ENCODE assay signal across 25 cellular contexts in genomic region chr16:56997264-56997663, GRCh38. TPM values are rescaled to one million over a fixed set of nuclear protein-coding genes. Genes with fewer than 3 reads are reported as not detected.
A peak's percentile ranks its signal among the peaks of the same experiment; 100 is the strongest.
DNase-seq lines count a peak whose midpoint lies in the region; ATAC-seq and TF ChIP-seq lines count a peak whose summit lies in the region.
"Had no signal": no experiment of that assay in that cellular context is flagged by ENCODE, and none has a peak within 500 bp of the region (broad histone marks: within the 10 kb centered on the region; RNA-seq: fewer than 3 reads in every experiment).

No MANE protein-coding gene starts in this region.

- H3K27ac ChIP-seq in IMR-90 (ENCODE audit: insufficient read depth, low read length) = no peak overlapping the region
- H3K27ac ChIP-seq in foreskin keratinocyte = no peak overlapping the region
- H3K27ac ChIP-seq: BLaER1 treated with 17β-estradiol and CSF1 and Interleukin-3, amounts not matched to agents 10 nM and 100 nM; epithelial cell of prostate; pancreas had no signal

- CTCF ChIA-PET in IMR-90 (lab: Yijun Ruan, JAX) = no interaction called here

- H3K9me3 Mint-ChIP-seq in activated CD4-positive, alpha-beta T cell treated with anti-CD3 and anti-CD28 coated beads, Interleukin-2, amount 10 ng/mL, durations not matched to agents 24 days and 14 days = no peaks in the 10 kb centered on the region
- H3K9me3 Mint-ChIP-seq in activated naive CD8-positive, alpha-beta T cell (ENCODE audit: low read depth) = peaks cover 3% of the 10 kb centered on the region

- dilution Hi-C loops in IMR-90 (cut with HindIII; ENCODE audit: low sequenced_read_pairs, unreplicated experiment) = no loop called here

- no peaks in the 10 kb centered on the region for H3K9me3 ChIP-seq in IMR-90 (ENCODE audit: control insufficient read depth, insufficient read depth, low read length)
- H3K9me3 ChIP-seq: BLaER1 treated with 17β-estradiol and CSF1 and Interleukin-3, amounts not matched to agents 10 nM and 100 nM; pancreas had no signal

- no peak overlapping the region for H3K4me2 ChIP-seq in IMR-90 (ENCODE audit: low read depth, low read length)
- H3K4me2 ChIP-seq: BLaER1 treated with 17β-estradiol and CSF1 and Interleukin-3, amounts not matched to agents 10 nM and 100 nM had no signal

- no peak overlapping the region for H3K18ac ChIP-seq in IMR-90 (ENCODE audit: low read depth, low read length)

- POLR2A ChIA-PET in IMR-90 (lab: Charles Lee; ENCODE audit: unreplicated experiment) = no interaction called here

- H3K4me3 ChIP-seq in IMR-90 (ENCODE audit: insufficient read depth, low read depth, low read length) = no peak overlapping the region
- H3K4me3 ChIP-seq: BLaER1 treated with 17β-estradiol and CSF1 and Interleukin-3, amounts not matched to agents 10 nM and 100 nM; pancreas had no signal

- 50% methylated on average over 2 of the region's 5 CpGs; no CpG with 5 or more reads in 1 of the 2 experiments for WGBS in IMR-90 (ENCODE audit: extremely low coverage in 2 of 2, insufficient read length in 1 of 2), 2 experiments

- TF ChIP-seq CTCF in IMR-90 (conservative IDR thresholded peaks at IDR 0.05; ENCODE audit: low read depth, low read length) = no peak
- no peak for TF ChIP-seq CTCF in foreskin keratinocyte (conservative IDR thresholded peaks at IDR 0.05)

- no peak overlapping the region for H2AFZ ChIP-seq in IMR-90 (replicated peaks; ENCODE audit: low read length, poor library complexity)

- no peak for ATAC-seq in IMR-90 (ENCODE audit: low read depth)
- no peak for ATAC-seq in foreskin keratinocyte
- ATAC-seq in GM21381 (IDR thresholded peaks at IDR 0.05; ENCODE audit: unreplicated experiment) = no peak
- ATAC-seq: pancreas, PC-3, WTC11 had no signal

- H3K14ac ChIP-seq in IMR-90 (replicated peaks; ENCODE audit: low read depth, low read length) = no peak overlapping the region

- DNase-seq in activated CD4-positive, alpha-beta T cell treated with anti-CD3 and anti-CD28 coated beads, Interleukin-2, amount 10 ng/mL, durations not matched to agents 24 days and 14 days = no peak
- DNase-seq in activated CD4-positive, alpha-beta T cell treated with anti-CD3 and anti-CD28 coated beads, Interleukin-2, amount 50 U/mL, for 48 hours = no peak
- DNase-seq in IMR-90 = no peak
- DNase-seq in posterior vena cava (ENCODE audit: low spot score) = peak; percentile 48
- no peak for DNase-seq in foreskin keratinocyte
- no peak for DNase-seq in Ammon's horn (ENCODE audit: low spot score)
- DNase-seq: amniotic stem cell; dermis blood vessel endothelial cell; foreskin melanocyte; GF-D8; hippocampal formation; kidney; NCI-H1436 treated with DMSO at 0.1 percent for 48 hours; NCI-H82; pancreas; PC-3; SHP77 treated with DMSO at 0.1 percent for 48 hours; stimulated activated CD4-positive, alpha-beta T cell treated with anti-CD3 and anti-CD28 coated beads, Interleukin-2, amount 100 ng/mL, for 24 hours had no signal

- peaks cover 55% of the 10 kb centered on the region for H3K36me3 Mint-ChIP-seq in activated CD4-positive, alpha-beta T cell treated with anti-CD3 and anti-CD28 coated beads, Interleukin-2, amount 10 ng/mL, durations not matched to agents 24 days and 14 days (ENCODE audit: low read depth)
- H3K36me3 Mint-ChIP-seq in activated naive CD8-positive, alpha-beta T cell = peaks cover 27% of the 10 kb centered on the region
- H3K36me3 Mint-ChIP-seq: WTC11 had no signal

- H3K9ac ChIP-seq in IMR-90 (ENCODE audit: low read depth, low read length) = no peak overlapping the region

- intact Hi-C loops in activated CD4-positive, alpha-beta T cell treated with anti-CD3 and anti-CD28 coated beads, Interleukin-2, amount 10 ng/mL, durations not matched to agents 24 days and 14 days (cut with micrococcal nuclease) = no loop called here
- intact Hi-C loops in IMR-90 (cut with micrococcal nuclease) = no loop called here
- intact Hi-C loops in posterior vena cava (cut with DNase I) = no loop called here

- no peaks in the 10 kb centered on the region for H3K27me3 ChIP-seq in IMR-90 (ENCODE audit: control insufficient read depth, insufficient read depth, low read length)
- H3K27me3 ChIP-seq in foreskin keratinocyte = no peaks in the 10 kb centered on the region
- H3K27me3 ChIP-seq: BLaER1 treated with 17β-estradiol and CSF1 and Interleukin-3, amounts not matched to agents 10 nM and 100 nM; pancreas had no signal

- H2BK120ac ChIP-seq in IMR-90 (ENCODE audit: low read depth, low read length) = no peak overlapping the region

- TF ChIP-seq RAD21 in IMR-90 (IDR thresholded peaks at IDR 0.05; ENCODE audit: low read length) = no peak

- H4K8ac ChIP-seq in IMR-90 (ENCODE audit: low read depth in 2 of 2, low read length in 2 of 2) = no peak overlapping the region

- H3K4me1 ChIP-seq in IMR-90 (ENCODE audit: control insufficient read depth, insufficient read depth, low read length) = peaks cover 20% of the 10 kb centered on the region
- peaks cover 7% of the 10 kb centered on the region for H3K4me1 ChIP-seq in foreskin keratinocyte
- H3K4me1 ChIP-seq: pancreas had no signal

- no peak overlapping the region for H2AK9ac ChIP-seq in IMR-90 (replicated peaks; ENCODE audit: low read depth, low read length, poor library complexity)

- H3K27me3 Mint-ChIP-seq in activated CD4-positive, alpha-beta T cell treated with anti-CD3 and anti-CD28 coated beads, Interleukin-2, amount 10 ng/mL, durations not matched to agents 24 days and 14 days = no peaks in the 10 kb centered on the region
- no peaks in the 10 kb centered on the region for H3K27me3 Mint-ChIP-seq in activated naive CD8-positive, alpha-beta T cell

- no peaks in the 10 kb centered on the region for H4K20me1 ChIP-seq in IMR-90 (ENCODE audit: insufficient read depth, low read length)

- no peak overlapping the region for H4K5ac ChIP-seq in IMR-90 (ENCODE audit: low read depth, low read length)

- H3K79me1 ChIP-seq in IMR-90 (ENCODE audit: low read depth in 1 of 2, low read length in 2 of 2) = peaks cover 34 to 80% of the 10 kb centered on the region in 2 experiments

- no peak for TF ChIP-seq POLR2A in IMR-90 (IDR thresholded peaks at IDR 0.05; ENCODE audit: low read depth, low read length)

- peak overlapping the region; percentile 84 for H3K27ac Mint-ChIP-seq in activated CD4-positive, alpha-beta T cell treated with anti-CD3 and anti-CD28 coated beads, Interleukin-2, amount 10 ng/mL, durations not matched to agents 24 days and 14 days
- peak overlapping the region; percentile 97 for H3K27ac Mint-ChIP-seq in activated naive CD8-positive, alpha-beta T cell
- H3K27ac Mint-ChIP-seq: WTC11 had no signal

- no peak overlapping the region for H3K4ac ChIP-seq in IMR-90 (ENCODE audit: low read depth, low read length)

- no peak overlapping the region for H3K23ac ChIP-seq in IMR-90 (ENCODE audit: low read depth, low read length)

- H3K9me1 ChIP-seq in IMR-90 (ENCODE audit: insufficient read depth, low read length) = peaks cover 17% of the 10 kb centered on the region

- no TSS peak for BruUV-seq in IMR-90 (replicated peaks; lab: Mats Ljungman, UMichigan)

- no peaks in the 10 kb centered on the region for H3K36me3 ChIP-seq in IMR-90 (ENCODE audit: control insufficient read depth, insufficient read depth, low read length)
- H3K36me3 ChIP-seq: pancreas had no signal

- no peak overlapping the region for H3K4me3 Mint-ChIP-seq in activated CD4-positive, alpha-beta T cell treated with anti-CD3 and anti-CD28 coated beads, Interleukin-2, amount 10 ng/mL, durations not matched to agents 24 days and 14 days
- peak overlapping the region; percentile 65 for H3K4me3 Mint-ChIP-seq in activated naive CD8-positive, alpha-beta T cell
- H3K4me3 Mint-ChIP-seq: WTC11 had no signal

- no peak overlapping the region for H2BK5ac ChIP-seq in IMR-90 (ENCODE audit: low read depth, low read length, poor library complexity, severe bottlenecking)

- H4K91ac ChIP-seq in IMR-90 (ENCODE audit: insufficient read depth, low read depth, low read length) = no peak overlapping the region; the same call in 1 of the 2 replicates

- H2AK5ac ChIP-seq in IMR-90 (ENCODE audit: low read depth, low read length) = 0 out of 2 replicates have a peak overlapping the region, but pooled peaks have one; percentile 62

- in situ Hi-C loops in IMR-90 (cut with MboI; ENCODE audit: low sequenced_read_pairs) = no loop called here

- H2BK20ac ChIP-seq in IMR-90 (ENCODE audit: low read depth, low read length) = no peak overlapping the region

- no peak overlapping the region for H3K56ac ChIP-seq in IMR-90 (ENCODE audit: extremely low read depth, insufficient read depth, low read length)

- H2BK15ac ChIP-seq in IMR-90 (ENCODE audit: low read depth, low read length) = no peak overlapping the region

- peaks cover 79% of the 10 kb centered on the region for H3K4me1 Mint-ChIP-seq in activated CD4-positive, alpha-beta T cell treated with anti-CD3 and anti-CD28 coated beads, Interleukin-2, amount 10 ng/mL, durations not matched to agents 24 days and 14 days
- H3K4me1 Mint-ChIP-seq in activated naive CD8-positive, alpha-beta T cell (ENCODE audit: low read depth) = peaks cover 92% of the 10 kb centered on the region

TF ChIP-seq in IMR-90, 13 proteins besides CTCF, POLR2A, EP300 and RAD21 (continues in another document):
- no peak for TF ChIP-seq RFX5 (IDR thresholded peaks at IDR 0.05; ENCODE audit: low read depth, low read length)
- TF ChIP-seq CEBPB (IDR thresholded peaks at IDR 0.05; ENCODE audit: low read depth, low read length) = no peak
- no peak for TF ChIP-seq SMC3 (IDR thresholded peaks at IDR 0.05; ENCODE audit: low read depth, low read length)
- TF ChIP-seq MAZ (IDR thresholded peaks at IDR 0.05; ENCODE audit: borderline replicate concordance, low read depth, low read length) = no peak
- no peak for TF ChIP-seq NFE2L2 (IDR thresholded peaks at IDR 0.05; ENCODE audit: low read depth, low read length)
- TF ChIP-seq BHLHE40 (IDR thresholded peaks at IDR 0.05; ENCODE audit: low read depth, low read length) = no peak

RNA-seq across cellular contexts. Expression of gene NLRC5, which starts 7.9 kb away (rescaled TPM):
- 208 and 214 TPM in 2 replicates for total RNA-seq in activated CD4-positive, alpha-beta T cell treated with anti-CD3 and anti-CD28 coated beads, Interleukin-2, amount 10 ng/mL, durations not matched to agents 24 days and 14 days
- total RNA-seq in IMR-90 (2012; rRNA removed) (5.3 and 9.1 TPM in 2 replicates), posterior vena cava (10 to 100 TPM; 37.8 to 53.2 TPM), foreskin keratinocyte (8.4 and 10.3 TPM in 2 replicates)
- polyA plus RNA-seq in IMR-90 (2012; rRNA removed) (14.9 and 15.8 TPM in 2 replicates), foreskin keratinocyte (5.2 and 5.8 TPM in 2 replicates)
- polyA plus RNA-seq in IMR-90 (2012; cell fraction: cytosol; rRNA removed) = 6.1 and 7.0 TPM in 2 replicates
- 69.7 and 95.5 TPM in 2 replicates for polyA plus RNA-seq in IMR-90 (2012; cell fraction: nucleus; rRNA removed; ENCODE audit: low replicate concordance)

RNA-seq across cellular contexts. Expression of gene CETP, which starts 35.5 kb away (rescaled TPM):
- not detected in 2 replicates for total RNA-seq in activated CD4-positive, alpha-beta T cell treated with anti-CD3 and anti-CD28 coated beads, Interleukin-2, amount 10 ng/mL, durations not matched to agents 24 days and 14 days
- total RNA-seq in IMR-90 (2012; rRNA removed) (not detected in 2 replicates), posterior vena cava (under 1 TPM in 1 of 2 donors, not detected in 1; 0.60 TPM), foreskin keratinocyte (not detected in 2 replicates)
- polyA plus RNA-seq in IMR-90 (2012; rRNA removed) (not detected in 2 replicates), foreskin keratinocyte (not detected in 2 replicates)
- not detected in 2 replicates for polyA plus RNA-seq in IMR-90 (2012; cell fraction: cytosol; rRNA removed)
- polyA plus RNA-seq in IMR-90 (2012; cell fraction: nucleus; rRNA removed; ENCODE audit: low replicate concordance) = 0.07 and 0.18 TPM in 2 replicates
- total RNA-seq: myocyte; PC-3; T-helper 1 cell treated with Interleukin-12 subunit alpha and Interleukin-12 subunit beta and Interleukin-4 antibody, amounts not matched to agents 30 ng/mL and 1 ng/mL, for 36 hours; WTC11 had no signal
